Comparison of ENCODE assay signal across 15 cellular contexts in the genomic region with DNA sequence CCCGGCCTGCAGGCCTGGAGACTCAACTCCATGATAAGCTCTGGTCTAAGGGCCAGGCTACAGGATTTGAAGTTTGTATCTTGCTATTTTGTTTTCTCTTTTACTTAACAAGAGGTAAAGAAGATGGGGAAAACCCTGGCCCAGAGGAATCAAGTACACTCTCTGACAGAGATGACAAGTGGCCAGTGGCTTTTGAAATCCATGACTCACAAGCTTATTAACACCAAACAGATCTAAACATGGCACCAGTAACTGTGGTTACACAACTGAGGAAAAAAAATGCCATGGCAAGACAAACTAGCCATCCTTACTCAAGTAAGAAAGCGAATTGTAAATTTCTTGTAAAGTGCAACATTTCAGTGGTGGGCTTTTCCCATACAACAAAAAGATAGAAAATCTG.
"Had no signal": no experiment of that assay in that cellular context is flagged by ENCODE, and none has a peak within 500 bp of the region (broad histone marks: within the 10 kb centered on the region; RNA-seq: fewer than 3 reads in every experiment).

No MANE protein-coding gene starts in this region.

- H3K4me3 ChIP-seq: thyroid gland, vagina had no signal

- H3K9me3 ChIP-seq: thyroid gland, vagina had no signal

- H3K36me3 ChIP-seq: thyroid gland, vagina had no signal

- H3K27ac ChIP-seq: thyroid gland, vagina had no signal

- ATAC-seq: stimulated activated naive B cell treated with anti-CD40 and anti-IgM and Interleukin-4, amounts not matched to agents 10 μg/mL and 1 μg/mL and 100 μg/mL, for 72 hours; WTC11 had no signal

- DNase-seq: activated CD4-positive, alpha-beta T cell treated with anti-CD3 and anti-CD28 coated beads, Interleukin-2, amount 10 ng/mL, durations not matched to agents 24 days and 14 days; activated naive CD8-positive, alpha-beta T cell treated with anti-CD3 and anti-CD28 coated beads, Interleukin-2, amount 10 ng/mL, durations not matched to agents 7 days and 5 days; anterior cingulate cortex; dermis blood vessel endothelial cell; erythroblast; glutamatergic neuron; nucleus accumbens; posterior cingulate gyrus; stimulated activated CD4-positive, alpha-beta T cell treated with anti-CD3 and anti-CD28 coated beads, Interleukin-15, amount 100 ng/mL, for 24 hours; stimulated activated CD4-positive, alpha-beta T cell treated with anti-CD3 and anti-CD28 coated beads, Interleukin-4, amount 100 ng/mL, for 1 hour; stimulated activated naive B cell treated with anti-CD40 and anti-IgM and Interleukin-4, amounts not matched to agents 10 μg/mL and 1 μg/mL and 100 μg/mL, for 72 hours; T-helper 2 cell; thyroid gland had no signal

- H3K4me1 ChIP-seq: thyroid gland, vagina had no signal

- H3K27me3 ChIP-seq: thyroid gland, vagina had no signal
